Comparison of ENCODE assay signal across 5 cellular contexts in genomic region chr2:45952591-45952990, GRCh38.
"Had no signal": no experiment of that assay in that cellular context is flagged by ENCODE, and none has a peak within 500 bp of the region (broad histone marks: within the 10 kb centered on the region; RNA-seq: fewer than 3 reads in every experiment).

No MANE protein-coding gene starts in this region.

- H3K4me1 Mint-ChIP-seq: H9 had no signal

- DNase-seq: H9, HCEC 1CT, IMR-90 had no signal

- H3K9me3 Mint-ChIP-seq: GM23338, H9 had no signal

- H3K27ac Mint-ChIP-seq: GM23338, H9 had no signal

- H3K4me3 Mint-ChIP-seq: GM23338, H9 had no signal

- ATAC-seq: GM23338, K562 had no signal
